ENCODE assay signal across 23 cellular contexts in genomic region chr9:115972802-115973201, GRCh38.
"Had no signal": no experiment of that assay in that cellular context is flagged by ENCODE, and none has a peak within 500 bp of the region (broad histone marks: within the 10 kb centered on the region; RNA-seq: fewer than 3 reads in every experiment).

No MANE protein-coding gene starts in this region.

- H3K79me2 ChIP-seq: parathyroid adenoma had no signal

- H3K4me3 Mint-ChIP-seq: activated naive CD8-positive, alpha-beta T cell treated with anti-CD3 and anti-CD28 coated beads, Interleukin-2, amount 10 ng/mL, durations not matched to agents 7 days and 5 days; activated T-cell treated with anti-CD3 and anti-CD28 coated beads, Interleukin-2, amount 50 U/mL, for 4 hours; memory B cell; nephron; stimulated activated effector memory CD8-positive, alpha-beta T cell treated with anti-CD3 and anti-CD28 coated beads, Interleukin-12 subunit alpha, Interleukin-12 subunit beta, amount 100 ng/mL, for 72 hours; stimulated activated naive CD8-positive, alpha-beta T cell treated with anti-CD3 and anti-CD28 coated beads, Interleukin-15, amount 100 ng/mL, for 72 hours; WTC11 had no signal

- FAIRE-seq: small intestine had no signal

- H3K27me3 Mint-ChIP-seq: activated naive CD8-positive, alpha-beta T cell treated with anti-CD3 and anti-CD28 coated beads, Interleukin-2, amount 10 ng/mL, durations not matched to agents 7 days and 5 days; memory B cell; stimulated activated naive CD8-positive, alpha-beta T cell treated with anti-CD3 and anti-CD28 coated beads, Interleukin-15, amount 100 ng/mL, for 72 hours had no signal

- H3K36me3 ChIP-seq: neutrophil, tibial artery had no signal

- H3K27ac Mint-ChIP-seq: activated naive CD8-positive, alpha-beta T cell treated with anti-CD3 and anti-CD28 coated beads, Interleukin-2, amount 10 ng/mL, durations not matched to agents 7 days and 5 days; memory B cell; nephron; stimulated activated effector memory CD8-positive, alpha-beta T cell treated with anti-CD3 and anti-CD28 coated beads, Interleukin-12 subunit alpha, Interleukin-12 subunit beta, amount 100 ng/mL, for 72 hours; stimulated activated naive CD8-positive, alpha-beta T cell treated with anti-CD3 and anti-CD28 coated beads, Interleukin-15, amount 100 ng/mL, for 72 hours; WTC11 had no signal

- DNase-seq: activated CD4-positive, alpha-beta T cell treated with anti-CD3 and anti-CD28 coated beads, Interleukin-2, amount 50 U/mL, for 4 hours; activated CD8-positive, alpha-beta memory T cell treated with anti-CD3 and anti-CD28 coated beads for 24 hours; activated CD8-positive, alpha-beta memory T cell treated with anti-CD3 and anti-CD28 coated beads, Interleukin-2, amount 50 U/mL, for 48 hours; activated naive CD4-positive, alpha-beta T cell treated with Interleukin-2 at 50 U/mL for 16 hours; activated naive CD8-positive, alpha-beta T cell treated with anti-CD3 and anti-CD28 coated beads, Interleukin-2, amount 10 ng/mL, durations not matched to agents 7 days and 5 days; activated T-cell treated with anti-CD3 and anti-CD28 coated beads, Interleukin-2, amount 50 U/mL, for 4 hours; cerebellar nuclear complex; foreskin melanocyte; hippocampal formation; left ventricle myocardium superior; right cardiac atrium; small intestine; stimulated activated CD4-positive, alpha-beta T cell treated with anti-CD3 and anti-CD28 coated beads, Interleukin-2, amount 100 ng/mL, for 24 hours; stimulated activated naive CD8-positive, alpha-beta T cell treated with anti-CD3 and anti-CD28 coated beads, Interleukin-15, amount 100 ng/mL, for 72 hours; T-helper 9 cell; tibial artery had no signal

- H3K4me1 ChIP-seq: parathyroid adenoma had no signal

- H3K9ac ChIP-seq: parathyroid adenoma had no signal

- H3K27ac ChIP-seq: epithelial cell of prostate, neutrophil, parathyroid adenoma, tibial artery had no signal

- H3K36me3 Mint-ChIP-seq: activated naive CD8-positive, alpha-beta T cell treated with anti-CD3 and anti-CD28 coated beads, Interleukin-2, amount 10 ng/mL, durations not matched to agents 7 days and 5 days; memory B cell; stimulated activated effector memory CD8-positive, alpha-beta T cell treated with anti-CD3 and anti-CD28 coated beads, Interleukin-12 subunit alpha, Interleukin-12 subunit beta, amount 100 ng/mL, for 72 hours had no signal

- H2AFZ ChIP-seq: parathyroid adenoma had no signal

- ATAC-seq: activated T-cell treated with anti-CD3 and anti-CD28 coated beads, Interleukin-2, amount 50 U/mL, for 4 hours; left ventricle myocardium superior; right cardiac atrium; stimulated activated effector memory CD8-positive, alpha-beta T cell treated with anti-CD3 and anti-CD28 coated beads, Interleukin-12 subunit alpha, Interleukin-12 subunit beta, amount 100 ng/mL, for 72 hours; stimulated activated naive CD8-positive, alpha-beta T cell treated with anti-CD3 and anti-CD28 coated beads, Interleukin-15, amount 100 ng/mL, for 72 hours; WTC11 had no signal

- H3K27me3 ChIP-seq: neutrophil, tibial artery had no signal

- H3K4me1 Mint-ChIP-seq: activated naive CD8-positive, alpha-beta T cell treated with anti-CD3 and anti-CD28 coated beads, Interleukin-2, amount 10 ng/mL, durations not matched to agents 7 days and 5 days; memory B cell; stimulated activated effector memory CD8-positive, alpha-beta T cell treated with anti-CD3 and anti-CD28 coated beads, Interleukin-12 subunit alpha, Interleukin-12 subunit beta, amount 100 ng/mL, for 72 hours; stimulated activated naive CD8-positive, alpha-beta T cell treated with anti-CD3 and anti-CD28 coated beads, Interleukin-15, amount 100 ng/mL, for 72 hours; WTC11 had no signal

- H3K9me3 ChIP-seq: neutrophil had no signal

- H3K4me3 ChIP-seq: tibial artery had no signal
